ENCODE assay signal across 18 cellular contexts in genomic region chr7:81299711-81300110, GRCh38.
DNase-seq lines count a peak whose midpoint lies in the region; ATAC-seq and TF ChIP-seq lines count a peak whose summit lies in the region.
"Had no signal": no experiment of that assay in that cellular context is flagged by ENCODE, and none has a peak within 500 bp of the region (broad histone marks: within the 10 kb centered on the region; RNA-seq: fewer than 3 reads in every experiment).

No MANE protein-coding gene starts in this region.

- H3K27me3 Mint-ChIP-seq in GM23338 (ENCODE audit: insufficient read depth, low read depth, poor library complexity), result no peaks in the 10 kb centered on the region

- H3K4me1 Mint-ChIP-seq in GM23338, result peaks cover 18% of the 10 kb centered on the region; the same call in 2 of the 3 replicates

- ATAC-seq in GM23338, result no peak

- H3K27me3 ChIP-seq in GM23338 (ENCODE audit: insufficient read depth) (no peaks in the 10 kb centered on the region), fibroblast of lung (ENCODE audit: control insufficient read depth, insufficient read depth, low read length) (no peaks in the 10 kb centered on the region)

- H3K27ac ChIP-seq in GM23338 (ENCODE audit: low read depth) (no peak overlapping the region), SK-N-MC (no peak overlapping the region), fibroblast of lung (ENCODE audit: insufficient read depth, low read length) (no peak overlapping the region)

- no peaks in the 10 kb centered on the region for H3K9me3 Mint-ChIP-seq in GM23338

- 0 out of 2 replicates have a peak overlapping the region, but pooled peaks have one; percentile 11 for H2AFZ ChIP-seq in GM23338
- H2AFZ ChIP-seq in fibroblast of lung (ENCODE audit: low read length), result no peak overlapping the region

- H3K4me2 ChIP-seq in GM23338 (0 out of 2 replicates have a peak overlapping the region, but pooled peaks have one; percentile 2), fibroblast of lung (ENCODE audit: extremely low read depth, insufficient read depth, low read length) (peak overlapping the region; percentile 63)

- H4K20me1 ChIP-seq in GM23338 (replicated peaks; ENCODE audit: insufficient read depth) (no peaks in the 10 kb centered on the region), fibroblast of lung (ENCODE audit: control insufficient read depth, extremely low read depth, insufficient read depth, low read length) (no peaks in the 10 kb centered on the region)

- H3K9ac ChIP-seq in SK-N-MC (ENCODE audit: insufficient read length) (no peak overlapping the region), fibroblast of lung (ENCODE audit: insufficient read depth, low read length) (no peak overlapping the region)

- H3K4me3 ChIP-seq in GM23338, result no peak overlapping the region
- peak overlapping the region; percentile 64 for H3K4me3 ChIP-seq in SK-N-MC
- no peak overlapping the region for H3K4me3 ChIP-seq in fibroblast of lung (replicated peaks in 1 of 4; ENCODE audit: control extremely low read depth in 1 of 4, insufficient read depth in 1 of 4, low read depth in 3 of 4, low read length in 4 of 4)

- no peaks in the 10 kb centered on the region for H3K9me2 ChIP-seq in GM23338 (ENCODE audit: insufficient read depth)

- H3K4me3 Mint-ChIP-seq in GM23338, result no peak overlapping the region

- H3K27ac Mint-ChIP-seq in GM23338, result no peak overlapping the region

- H3K36me3 ChIP-seq in GM23338 (ENCODE audit: insufficient read depth), result no peaks in the 10 kb centered on the region
- H3K36me3 ChIP-seq in SK-N-MC (ENCODE audit: insufficient read depth, low read length), result no peaks in the 10 kb centered on the region
- H3K36me3 ChIP-seq in fibroblast of lung (ENCODE audit: control insufficient read depth, insufficient read depth, low read length), result no peaks in the 10 kb centered on the region

- TF ChIP-seq CTCF in GM23338 (conservative IDR thresholded peaks at IDR 0.05; ENCODE audit: low read depth in 2 of 2), result no peak
- TF ChIP-seq CTCF in fibroblast of lung (conservative IDR thresholded peaks at IDR 0.05 in 1 of 2, IDR thresholded peaks at IDR 0.05 in 1 of 2; ENCODE audit: low read depth in 1 of 2, low read length in 2 of 2), result no peak

- no peaks in the 10 kb centered on the region for H3K79me2 ChIP-seq in GM23338 (replicated peaks; ENCODE audit: insufficient read depth)
- no peaks in the 10 kb centered on the region for H3K79me2 ChIP-seq in fibroblast of lung (ENCODE audit: control insufficient read depth, insufficient read depth, low read length)

- no peaks in the 10 kb centered on the region for H3K36me3 Mint-ChIP-seq in GM23338 (ENCODE audit: low read depth)

- H3K4me1 ChIP-seq in GM23338 (ENCODE audit: insufficient read depth) (peaks cover 12% of the 10 kb centered on the region; the same call in 1 of the 2 replicates), fibroblast of lung (ENCODE audit: control insufficient read depth, extremely low read depth, insufficient read depth, low read length) (peaks cover 11% of the 10 kb centered on the region)

- H3K9me3 ChIP-seq in SK-N-MC (ENCODE audit: low read depth, low read length), result no peaks in the 10 kb centered on the region
- H3K9me3 ChIP-seq in fibroblast of lung (ENCODE audit: control insufficient read depth, insufficient read depth, low read depth, low read length), result no peaks in the 10 kb centered on the region

- peak; percentile 2 for DNase-seq in GM23338 (ENCODE audit: low spot score)
- DNase-seq in SK-N-MC (ENCODE audit: low read depth, low spot score), result no peak
- DNase-seq in fibroblast of lung (ENCODE audit: low read depth in 2 of 2), result peak in 1 of 2 donors; percentile 57
- DNase-seq in renal cortical epithelial cell (ENCODE audit: low read depth), result peak; percentile 62
- no peak for DNase-seq in activated T-cell treated with anti-CD3 and anti-CD28 coated beads, Interleukin-2, amount 50 U/mL, for 48 hours
- DNase-seq in stimulated activated CD4-positive, alpha-beta T cell treated with anti-CD3 and anti-CD28 coated beads, Interleukin-4, amount 100 ng/mL, for 24 hours, result no peak
- no peak for DNase-seq in nucleus accumbens (lab: John Stamatoyannopoulos, UW)
- DNase-seq in effector CD4-positive, alpha-beta T cell, result no peak
- DNase-seq: activated CD4-positive, alpha-beta T cell treated with anti-CD3 and anti-CD28 coated beads for 4 hours; activated CD8-positive, alpha-beta memory T cell treated with anti-CD3 and anti-CD28 coated beads, Interleukin-2, amount 50 U/mL, for 4 hours; activated naive CD4-positive, alpha-beta T cell treated with Interleukin-2 at 50 U/mL for 16 hours; aorta; kidney; midbrain; NCI-H1930; NCI-H510A treated with DMSO at 0.1 percent for 48 hours; stimulated activated CD4-positive, alpha-beta T cell treated with anti-CD3 and anti-CD28 coated beads, Interleukin-4, amount 100 ng/mL, for 1 hour; substantia nigra had no signal

- no peaks in the 10 kb centered on the region for H3F3A ChIP-seq in GM23338 (replicated peaks; ENCODE audit: low read depth)

TF ChIP-seq in GM23338, 12 proteins besides CTCF, POLR2A, EP300 and RAD21 (continues in another document):
- TF ChIP-seq ZNF331 (CRISPR knock-in tag; IDR thresholded peaks at IDR 0.05; ENCODE audit: low read depth), result no peak
- no peak for TF ChIP-seq CREB1 (CRISPR knock-in tag; IDR thresholded peaks at IDR 0.05; ENCODE audit: low read depth)
- TF ChIP-seq ZNF114 (CRISPR knock-in tag; IDR thresholded peaks at IDR 0.05), result no peak
- TF ChIP-seq ETS1 (IDR thresholded peaks at IDR 0.05), result no peak
- TF ChIP-seq POLR2AphosphoS5 (IDR thresholded peaks at IDR 0.05; ENCODE audit: low read depth), result no peak
- TF ChIP-seq JUNB (IDR thresholded peaks at IDR 0.05; ENCODE audit: unreplicated experiment), result no peak
- no peak for TF ChIP-seq EZH2phosphoT487 (IDR thresholded peaks at IDR 0.05; ENCODE audit: unreplicated experiment)
- TF ChIP-seq REST (IDR thresholded peaks at IDR 0.05; ENCODE audit: unreplicated experiment), result no peak
- TF ChIP-seq STAT1 (IDR thresholded peaks at IDR 0.05; ENCODE audit: unreplicated experiment), result no peak
- no peak for TF ChIP-seq NANOG (IDR thresholded peaks at IDR 0.05; ENCODE audit: borderline replicate concordance)
- no peak for TF ChIP-seq EZH2 (IDR thresholded peaks at IDR 0.05; ENCODE audit: low read depth, unreplicated experiment)

Comparison
In these comparisons a context has a peak if more than half of its experiments do, and no peak if none do; other contexts are left out.
1. DNase-seq: peak in GM23338 (single experiment) and renal cortical epithelial cell (single experiment); none in SK-N-MC (single experiment), activated T-cell treated with anti-CD3 and anti-CD28 coated beads, Interleukin-2, amount 50 U/mL, for 48 hours (0 of 2), stimulated activated CD4-positive, alpha-beta T cell treated with anti-CD3 and anti-CD28 coated beads, Interleukin-4, amount 100 ng/mL, for 24 hours (single experiment), nucleus accumbens (0 of 56) and effector CD4-positive, alpha-beta T cell (single experiment).